Comparison of ENCODE assay signal across 20 cellular contexts in genomic region chr2:120235681-120236080, GRCh38. TPM values are rescaled to one million over a fixed set of nuclear protein-coding genes. Genes with fewer than 3 reads are reported as not detected.
DNase-seq lines count a peak whose midpoint lies in the region; ATAC-seq and TF ChIP-seq lines count a peak whose summit lies in the region.
"Had no signal": no experiment of that assay in that cellular context is flagged by ENCODE, and none has a peak within 500 bp of the region (broad histone marks: within the 10 kb centered on the region; RNA-seq: fewer than 3 reads in every experiment).

No MANE protein-coding gene starts in this region.

- no peaks in the 10 kb centered on the region for H3K27me3 ChIP-seq in BLaER1
- peaks cover 0 to 13% (median 0%) of the 10 kb centered on the region in 3 experiments for H3K27me3 ChIP-seq in neuronal stem cell (ENCODE audit: control insufficient read depth in 3 of 3, insufficient read depth in 3 of 3, low read depth in 1 of 3, low read length in 3 of 3)

- no peak overlapping the region for H2BK12ac ChIP-seq in neuronal stem cell (ENCODE audit: low read length)

- peak; percentile 22 for DNase-seq in activated CD8-positive, alpha-beta memory T cell treated with anti-CD3 and anti-CD28 coated beads, Interleukin-2, amount 50 U/mL, for 48 hours
- no peak for DNase-seq in activated CD8-positive, alpha-beta memory T cell treated with anti-CD3 and anti-CD28 coated beads, Interleukin-2, amount 50 U/mL, for 4 hours
- DNase-seq in coronary artery (ENCODE audit: low spot score) (peak; percentile 22), neuronal stem cell (ENCODE audit: low spot score) (no peak), cerebellum (ENCODE audit: low spot score) (no peak)
- no peak for DNase-seq in effector CD4-positive, alpha-beta T cell
- no peak for DNase-seq in stimulated activated effector memory CD8-positive, alpha-beta T cell treated with anti-CD3 and anti-CD28 coated beads, Interleukin-12 subunit alpha, Interleukin-12 subunit beta, amount 100 ng/mL, for 72 hours (ENCODE audit: low spot score in 2 of 2)
- DNase-seq: C1 segment of cervical spinal cord; CD4-positive, CD25-positive, alpha-beta regulatory T cell; CD8-positive, alpha-beta memory T cell; COR-L47; DMS 273 treated with DMSO at 0.1 percent for 48 hours; DMS53; DND-41; EL; GM23248; HCEC 1CT had no signal

- H3K4me1 ChIP-seq in BLaER1, result peaks cover 51% of the 10 kb centered on the region
- peaks cover 4 to 29% of the 10 kb centered on the region in 2 donors for H3K4me1 ChIP-seq in neuronal stem cell (ENCODE audit: control insufficient read depth in 2 of 2, insufficient read depth in 1 of 2, low read depth in 1 of 2, low read length in 2 of 2)

- H3K36me3 ChIP-seq in BLaER1 (no peaks in the 10 kb centered on the region), neuronal stem cell (replicated peaks in 1 of 2; ENCODE audit: control insufficient read depth in 2 of 2, insufficient read depth in 2 of 2, low read length in 2 of 2) (no peaks in the 10 kb centered on the region)

- no peak overlapping the region for H3K27ac Mint-ChIP-seq in stimulated activated effector memory CD8-positive, alpha-beta T cell treated with anti-CD3 and anti-CD28 coated beads, Interleukin-12 subunit alpha, Interleukin-12 subunit beta, amount 100 ng/mL, for 72 hours
- H3K27ac Mint-ChIP-seq: B cell; CD4-positive, CD25-positive, alpha-beta regulatory T cell had no signal

- H4K8ac ChIP-seq in neuronal stem cell (ENCODE audit: low read depth, low read length), result peak overlapping the region; percentile 52

- H2AK5ac ChIP-seq in neuronal stem cell (ENCODE audit: low read depth, low read length), result peak overlapping the region; percentile 96

- H2BK5ac ChIP-seq in neuronal stem cell (ENCODE audit: low read length), result no peak overlapping the region

- no peak overlapping the region for H3K23ac ChIP-seq in neuronal stem cell (ENCODE audit: low read depth, low read length, poor library complexity)

- H3K4me3 ChIP-seq in BLaER1, result no peak overlapping the region
- H3K4me3 ChIP-seq in coronary artery, result no peak overlapping the region
- H3K4me3 ChIP-seq in neuronal stem cell (ENCODE audit: low read length in 2 of 2), result no peak overlapping the region
- H3K4me3 ChIP-seq: GM12878, GM23248 had no signal

- H3K4me2 ChIP-seq in BLaER1 (0 out of 2 replicates have a peak overlapping the region, but pooled peaks have one; percentile 42), neuronal stem cell (ENCODE audit: insufficient read depth, low read length, poor library complexity, severe bottlenecking) (no peak overlapping the region)

- H2BK15ac ChIP-seq in neuronal stem cell (ENCODE audit: low read length), result no peak overlapping the region

- H3K4me3 Mint-ChIP-seq in stimulated activated effector memory CD8-positive, alpha-beta T cell treated with anti-CD3 and anti-CD28 coated beads, Interleukin-12 subunit alpha, Interleukin-12 subunit beta, amount 100 ng/mL, for 72 hours, result no peak overlapping the region
- H3K4me3 Mint-ChIP-seq: B cell had no signal

- peaks cover 13% of the 10 kb centered on the region for H3K36me3 Mint-ChIP-seq in stimulated activated effector memory CD8-positive, alpha-beta T cell treated with anti-CD3 and anti-CD28 coated beads, Interleukin-12 subunit alpha, Interleukin-12 subunit beta, amount 100 ng/mL, for 72 hours
- H3K36me3 Mint-ChIP-seq: CD4-positive, CD25-positive, alpha-beta regulatory T cell had no signal

- H2AFZ ChIP-seq in neuronal stem cell (ENCODE audit: low read length), result no peak overlapping the region
- H2AFZ ChIP-seq: GM23248 had no signal

- H3K9me3 Mint-ChIP-seq in stimulated activated effector memory CD8-positive, alpha-beta T cell treated with anti-CD3 and anti-CD28 coated beads, Interleukin-12 subunit alpha, Interleukin-12 subunit beta, amount 100 ng/mL, for 72 hours, result no peaks in the 10 kb centered on the region
- H3K9me3 Mint-ChIP-seq: CD4-positive, CD25-positive, alpha-beta regulatory T cell; CD8-positive, alpha-beta memory T cell had no signal

- no peak for ATAC-seq in stimulated activated effector memory CD8-positive, alpha-beta T cell treated with anti-CD3 and anti-CD28 coated beads, Interleukin-12 subunit alpha, Interleukin-12 subunit beta, amount 100 ng/mL, for 72 hours
- ATAC-seq: GM12878 had no signal

- H3K14ac ChIP-seq in neuronal stem cell (ENCODE audit: low read length), result no peak overlapping the region

- peak overlapping the region; percentile 85 for H3K18ac ChIP-seq in neuronal stem cell (ENCODE audit: low read length)

- H2BK120ac ChIP-seq in neuronal stem cell (ENCODE audit: low read depth, low read length), result no peak overlapping the region

- no peaks in the 10 kb centered on the region for H3K79me1 ChIP-seq in neuronal stem cell (ENCODE audit: low read depth, low read length)

- H3K27ac ChIP-seq in BLaER1 (no peak overlapping the region), coronary artery (no peak overlapping the region), neuronal stem cell (replicated peaks; ENCODE audit: low read length) (no peak overlapping the region)
- H3K27ac ChIP-seq: GM23248 had no signal

- no peak for TF ChIP-seq CTCF in coronary artery (IDR thresholded peaks at IDR 0.05)

- no CpG with 5 or more reads among the region's 6 CpGs for WGBS in neuronal stem cell (ENCODE audit: extremely low coverage in 2 of 2, insufficient read length in 2 of 2, insufficient replicate concordance in 1 of 2), 2 donors

- peaks cover 29% of the 10 kb centered on the region for H3K4me1 Mint-ChIP-seq in stimulated activated effector memory CD8-positive, alpha-beta T cell treated with anti-CD3 and anti-CD28 coated beads, Interleukin-12 subunit alpha, Interleukin-12 subunit beta, amount 100 ng/mL, for 72 hours

- no peak overlapping the region for H3K9ac ChIP-seq in BLaER1
- H3K9ac ChIP-seq in neuronal stem cell (ENCODE audit: low read depth, low read length, poor library complexity), result no peak overlapping the region
- H3K9ac ChIP-seq: GM23248 had no signal

- H3K9me3 ChIP-seq in BLaER1, result no peaks in the 10 kb centered on the region
- peaks cover 0 to 2% of the 10 kb centered on the region in 2 donors for H3K9me3 ChIP-seq in neuronal stem cell (replicated peaks in 1 of 2; ENCODE audit: control insufficient read depth in 2 of 2, insufficient read depth in 1 of 2, low read depth in 1 of 2, low read length in 2 of 2)

- H4K91ac ChIP-seq in neuronal stem cell (ENCODE audit: low read depth, low read length, poor library complexity), result no peak overlapping the region

- H4K20me1 ChIP-seq in BLaER1, result no peaks in the 10 kb centered on the region

- no peak overlapping the region for H3K4ac ChIP-seq in neuronal stem cell (ENCODE audit: low read length)

RNA-seq across cellular contexts. Expression of gene TMEM185B, which starts 12.5 kb away (rescaled TPM):
- 14.5 TPM for polyA plus RNA-seq in neuronal stem cell (2013, experiment 1 of 2)
- polyA plus RNA-seq in neuronal stem cell (2013, experiment 2 of 2), result 14.5 TPM
- total RNA-seq in cerebellum, result 16.6 TPM

RNA-seq across cellular contexts. Expression of gene RALB, which starts 17.0 kb away (rescaled TPM):
- 43.4 TPM for polyA plus RNA-seq in neuronal stem cell (2013, experiment 1 of 2)
- polyA plus RNA-seq in neuronal stem cell (2013, experiment 2 of 2), result 44.2 TPM
- 24.0 TPM for total RNA-seq in cerebellum

Comparison
In these comparisons a context has a peak if more than half of its experiments do, and no peak if none do; other contexts are left out.
1. DNase-seq: peak in activated CD8-positive, alpha-beta memory T cell treated with anti-CD3 and anti-CD28 coated beads, Interleukin-2, amount 50 U/mL, for 48 hours (single experiment) and coronary artery (single experiment); none in activated CD8-positive, alpha-beta memory T cell treated with anti-CD3 and anti-CD28 coated beads, Interleukin-2, amount 50 U/mL, for 4 hours (single experiment), neuronal stem cell (single experiment), effector CD4-positive, alpha-beta T cell (single experiment), stimulated activated effector memory CD8-positive, alpha-beta T cell treated with anti-CD3 and anti-CD28 coated beads, Interleukin-12 subunit alpha, Interleukin-12 subunit beta, amount 100 ng/mL, for 72 hours (0 of 2) and cerebellum (single experiment).